Comparison of ENCODE assay signal across 17 cellular contexts in the genomic region with DNA sequence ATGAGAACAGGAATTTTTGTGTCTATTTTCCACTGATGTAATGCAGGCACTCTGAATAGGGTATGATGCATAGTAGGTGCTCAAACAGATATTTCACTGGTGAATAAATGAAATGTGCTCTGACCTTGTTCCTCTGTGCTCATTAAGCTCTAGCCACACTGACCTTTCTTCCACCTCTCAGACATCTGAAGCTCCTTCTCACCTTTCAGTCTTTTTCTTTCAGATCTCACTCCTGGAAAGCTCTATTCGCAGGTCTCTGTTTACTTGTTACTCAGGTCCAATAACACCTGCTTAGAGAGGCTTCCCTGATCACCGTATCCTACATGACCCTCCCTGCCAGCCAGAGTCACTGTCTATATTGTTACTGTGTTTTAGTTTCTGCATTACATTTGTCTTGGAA. TPM values are rescaled to one million over a fixed set of nuclear protein-coding genes. Genes with fewer than 3 reads are reported as not detected.
DNase-seq lines count a peak whose midpoint lies in the region; ATAC-seq and TF ChIP-seq lines count a peak whose summit lies in the region.
"Had no signal": no experiment of that assay in that cellular context is flagged by ENCODE, and none has a peak within 500 bp of the region (broad histone marks: within the 10 kb centered on the region; RNA-seq: fewer than 3 reads in every experiment).

No MANE protein-coding gene starts in this region.

- DNase-seq in DMS53 (lab: John Stamatoyannopoulos, UW) (peak; percentile 33), DMS53 treated with DMSO at 0.1 percent for 48 hours (lab: John Stamatoyannopoulos, UW; ENCODE audit: unreplicated experiment) (no peak), NCI-H2107 (lab: John Stamatoyannopoulos, UW) (peak; percentile 36), RWPE2 (ENCODE audit: low spot score) (no peak), upper lobe of left lung (no peak), breast epithelium (ENCODE audit: low spot score in 2 of 2) (no peak)
- no peak for DNase-seq in stimulated activated CD4-positive, alpha-beta T cell treated with anti-CD3 and anti-CD28 coated beads, Interleukin-2, amount 100 ng/mL, for 24 hours
- DNase-seq: 8988T; activated effector memory CD4-positive, alpha-beta T cell treated with Interleukin-2 at 50 U/mL for 16 hours; naive thymus-derived CD8-positive, alpha-beta T cell; NCI-H2227 treated with DMSO at 0.1 percent for 48 hours; stimulated activated CD4-positive, alpha-beta T cell treated with anti-CD3 and anti-CD28 coated beads, Interleukin-1b, Interleukin-23, amount 100 ng/mL, for 48 hours; stimulated activated naive CD8-positive, alpha-beta T cell treated with anti-CD3 and anti-CD28 coated beads, Interleukin-15, Interleukin-2, amounts not matched to agents 100 U/mL and 50 U/mL, for 24 hours had no signal

- TF ChIP-seq POLR2A in upper lobe of left lung (IDR thresholded peaks at IDR 0.05) = no peak
- TF ChIP-seq POLR2A in breast epithelium (IDR thresholded peaks at IDR 0.05) = no peak

- H3K4me1 ChIP-seq in RWPE2 (ENCODE audit: insufficient read depth, poor library complexity, severe bottlenecking) (peaks cover 18% of the 10 kb centered on the region), upper lobe of left lung (no peaks in the 10 kb centered on the region), breast epithelium (no peaks in the 10 kb centered on the region)
- H3K4me1 ChIP-seq: pancreas, sigmoid colon had no signal

- no peaks in the 10 kb centered on the region for H3K36me3 ChIP-seq in RWPE2 (ENCODE audit: low read depth)
- H3K36me3 ChIP-seq in upper lobe of left lung = no peaks in the 10 kb centered on the region
- H3K36me3 ChIP-seq in breast epithelium = no peaks in the 10 kb centered on the region
- H3K36me3 ChIP-seq: pancreas, sigmoid colon had no signal

- no peak for ATAC-seq in RWPE2 (ENCODE audit: low read depth)
- peak in 1 of 2 donors; percentile 40 for ATAC-seq in upper lobe of left lung (ENCODE audit: low FRiP score in 2 of 2)
- no peak for ATAC-seq in GM19035 (IDR thresholded peaks at IDR 0.05; ENCODE audit: unreplicated experiment)
- ATAC-seq: naive thymus-derived CD8-positive, alpha-beta T cell; stimulated activated naive CD8-positive, alpha-beta T cell treated with anti-CD3 and anti-CD28 coated beads, Interleukin-15, Interleukin-2, amounts not matched to agents 100 U/mL and 50 U/mL, for 24 hours had no signal

- H3K27ac ChIP-seq in RWPE2 (ENCODE audit: poor library complexity, severe bottlenecking) (peak overlapping the region; percentile 54), upper lobe of left lung (peak overlapping the region; percentile 60 to 84 (median 72)), breast epithelium (no peak overlapping the region)
- H3K27ac ChIP-seq: hepatocyte had no signal

- H3K9me3 ChIP-seq in RWPE2 (ENCODE audit: severe bottlenecking) = no peaks in the 10 kb centered on the region
- no peaks in the 10 kb centered on the region for H3K9me3 ChIP-seq in upper lobe of left lung
- no peaks in the 10 kb centered on the region for H3K9me3 ChIP-seq in breast epithelium
- H3K9me3 ChIP-seq: pancreas, sigmoid colon had no signal

- no peak for TF ChIP-seq EP300 in upper lobe of left lung (IDR thresholded peaks at IDR 0.05)

- TF ChIP-seq CTCF in RWPE2 (IDR thresholded peaks at IDR 0.05; ENCODE audit: poor library complexity, severe bottlenecking) = no peak
- no peak for TF ChIP-seq CTCF in upper lobe of left lung (IDR thresholded peaks at IDR 0.05)
- TF ChIP-seq CTCF in breast epithelium (IDR thresholded peaks at IDR 0.05) = no peak

- intact Hi-C loops in breast epithelium (cut with DNase I; ENCODE audit: low total_unique reads) = no loop called here

- no peaks in the 10 kb centered on the region for H3K27me3 ChIP-seq in RWPE2 (ENCODE audit: insufficient read depth, poor library complexity, severe bottlenecking)
- no peaks in the 10 kb centered on the region for H3K27me3 ChIP-seq in upper lobe of left lung
- H3K27me3 ChIP-seq in breast epithelium = no peaks in the 10 kb centered on the region
- H3K27me3 ChIP-seq: hepatocyte, pancreas, sigmoid colon had no signal

- WGBS in upper lobe of left lung, 2 donors = 70 to 82% methylated on average over 2 of the region's 2 CpGs

- H3K4me3 ChIP-seq in RWPE2 (ENCODE audit: severe bottlenecking) = no peak overlapping the region
- H3K4me3 ChIP-seq in upper lobe of left lung = no peak overlapping the region
- no peak overlapping the region for H3K4me3 ChIP-seq in breast epithelium
- H3K4me3 ChIP-seq: hepatocyte, pancreas, sigmoid colon had no signal

RNA-seq across cellular contexts. Expression of gene IVNS1ABP, which starts 59.2 kb away (rescaled TPM):
- 100 to 1,000 TPM in 2 of 6 donors, 10 to 100 TPM in 4; 75.4 to 104 (median 83.6) TPM for total RNA-seq in upper lobe of left lung
- total RNA-seq in breast epithelium = 10 to 100 TPM; 51.0 to 92.9 (median 91.1) TPM

Comparison
In these comparisons a context has a peak if more than half of its experiments do, and no peak if none do; other contexts are left out.
1. DNase-seq: peak in DMS53 (single experiment) and NCI-H2107 (single experiment); none in DMS53 treated with DMSO at 0.1 percent for 48 hours (single experiment), RWPE2 (single experiment), upper lobe of left lung (0 of 2), breast epithelium (0 of 2) and stimulated activated CD4-positive, alpha-beta T cell treated with anti-CD3 and anti-CD28 coated beads, Interleukin-2, amount 100 ng/mL, for 24 hours (0 of 2).
2. H3K27ac ChIP-seq: peak in RWPE2 (single experiment) and upper lobe of left lung (4 of 4); none in breast epithelium (0 of 2).